Comparison of ENCODE assay signal across 1 cellular context in genomic region chr4:112284662-112285411, GRCh38.
TF ChIP-seq lines count a peak whose summit lies in the region.

No MANE protein-coding gene starts in this region.

TF ChIP-seq in H1, 55 proteins besides CTCF, POLR2A, EP300 and RAD21:
- TF ChIP-seq SIX5 (IDR thresholded peaks at IDR 0.05; ENCODE audit: low read depth, low read length) (no peak), USF2 (IDR thresholded peaks at IDR 0.05; ENCODE audit: low read length) (no peak), BACH1 (IDR thresholded peaks at IDR 0.05; ENCODE audit: low read length) (no peak), HDAC6 (IDR thresholded peaks at IDR 0.05; ENCODE audit: low read depth, low read length) (no peak), CBX5 (IDR thresholded peaks at IDR 0.05; ENCODE audit: low read depth, low read length) (no peak), SIRT6 (IDR thresholded peaks at IDR 0.05; ENCODE audit: low read length) (no peak), YY1 (IDR thresholded peaks at IDR 0.05; ENCODE audit: low read depth, low read length) (no peak), PHF8 (conservative IDR thresholded peaks at IDR 0.05; ENCODE audit: low read depth, low read length) (no peak), KDM4A (IDR thresholded peaks at IDR 0.05; ENCODE audit: low read depth, low read length, severe bottlenecking) (no peak), CBX8 (IDR thresholded peaks at IDR 0.05; ENCODE audit: borderline replicate concordance, low read depth, low read length) (no peak)
TF ChIP-seq in H1: peak in this region for 0.
